14 cellular contexts compared by ENCODE assay signal in genomic region chr12:89999699-90000505, GRCh38.
DNase-seq lines count a peak whose midpoint lies in the region; ATAC-seq, FAIRE-seq and TF ChIP-seq lines count a peak whose summit lies in the region.
"Had no signal": no experiment of that assay in that cellular context is flagged by ENCODE, and none has a peak within 500 bp of the region (broad histone marks: within the 10 kb centered on the region; RNA-seq: fewer than 3 reads in every experiment).

No MANE protein-coding gene starts in this region.

- no TSS peak for BruUV-seq in K562 (replicated peaks; lab: Mats Ljungman, UMichigan)

- H3K4me3 ChIP-seq in K562, result no peak overlapping the region
- no peak overlapping the region for H3K4me3 ChIP-seq in osteoblast (ENCODE audit: insufficient read depth, low read length)
- H3K4me3 ChIP-seq in BE2C (ENCODE audit: low read depth, low read length), result no peak overlapping the region
- H3K4me3 ChIP-seq: breast epithelium, mucosa of descending colon had no signal

- H3K4me2 ChIP-seq in K562 (ENCODE audit: insufficient read depth, low read length), result no peak overlapping the region
- no peak overlapping the region for H3K4me2 ChIP-seq in osteoblast (ENCODE audit: insufficient read depth, low read length)

- no peak for FAIRE-seq in K562 (lab: Jason Lieb, UNC)

- H3K27me3 ChIP-seq in K562 (ENCODE audit: control insufficient read depth in 2 of 2, insufficient read depth in 2 of 2, low read length in 2 of 2) (no peaks in the 10 kb centered on the region; a peak in 1 of 5 replicates), osteoblast (ENCODE audit: insufficient read depth, low read length) (no peaks in the 10 kb centered on the region), BE2C (no peaks in the 10 kb centered on the region)
- H3K27me3 ChIP-seq: breast epithelium had no signal

- H3K36me3 ChIP-seq in K562 (ENCODE audit: control insufficient read depth, insufficient read depth, low read length), result no peaks in the 10 kb centered on the region
- no peaks in the 10 kb centered on the region for H3K36me3 ChIP-seq in osteoblast (ENCODE audit: insufficient read depth, low read length)
- no peaks in the 10 kb centered on the region for H3K36me3 ChIP-seq in BE2C
- H3K36me3 ChIP-seq: breast epithelium had no signal

- intact Hi-C loops in K562 (cut with micrococcal nuclease), result no loop called here

- POLR2A ChIA-PET in K562 (lab: Yijun Ruan, JAX), result interaction anchor here (0.7 kb wide), 1 partner anchor 282 kb away, joined by 3 read pairs; no protein-coding TSS in a partner anchor

- in situ Hi-C loops in K562 (cut with MboI), result no loop called here

- TF ChIP-seq EP300 in K562 (IDR thresholded peaks at IDR 0.05; ENCODE audit: low read length), result no peak

- TF ChIP-seq RAD21 in K562 (CRISPR knock-in tag; conservative IDR thresholded peaks at IDR 0.05 in 1 of 2, IDR thresholded peaks at IDR 0.05 in 1 of 2), result no peak

- no peak overlapping the region for H3K27ac ChIP-seq in K562 (ENCODE audit: extremely low read depth, low read depth, low read length)
- peak overlapping the region; percentile 31 for H3K27ac ChIP-seq in osteoblast (ENCODE audit: low read depth, low read length)
- H3K27ac ChIP-seq: breast epithelium had no signal

- H3K79me2 ChIP-seq in K562 (ENCODE audit: control insufficient read depth, insufficient read depth, low read length) (no peaks in the 10 kb centered on the region), osteoblast (ENCODE audit: insufficient read depth, low read length) (no peaks in the 10 kb centered on the region)

- no peaks in the 10 kb centered on the region for H3K9me1 ChIP-seq in K562 (ENCODE audit: control insufficient read depth, insufficient read depth, low read length)

- H2AFZ ChIP-seq in K562 (ENCODE audit: low read depth, low read length), result no peak overlapping the region
- no peak overlapping the region for H2AFZ ChIP-seq in osteoblast (ENCODE audit: low read length)

- ATAC-seq in GM18502 (IDR thresholded peaks at IDR 0.05; ENCODE audit: poor library complexity, unreplicated experiment), result peak; percentile 70
- peak; percentile 51 for ATAC-seq in HG02852 (IDR thresholded peaks at IDR 0.05; ENCODE audit: unreplicated experiment)
- no peak for ATAC-seq in K562
- ATAC-seq in GM19324 (IDR thresholded peaks at IDR 0.05; ENCODE audit: low FRiP score, unreplicated experiment), result no peak
- ATAC-seq: mucosa of descending colon had no signal

- no peak for TF ChIP-seq POLR2A in K562 (conservative IDR thresholded peaks at IDR 0.05)

- H4K20me1 ChIP-seq in K562 (replicated peaks; ENCODE audit: control insufficient read depth, insufficient read depth, low read length) (no peaks in the 10 kb centered on the region), osteoblast (ENCODE audit: insufficient read depth, low read length) (no peaks in the 10 kb centered on the region)

- no peaks in the 10 kb centered on the region for H3K4me1 ChIP-seq in K562 (replicated peaks in 1 of 2; ENCODE audit: control insufficient read depth in 2 of 2, insufficient read depth in 2 of 2, low read length in 2 of 2)
- peaks cover 18% of the 10 kb centered on the region for H3K4me1 ChIP-seq in osteoblast (ENCODE audit: insufficient read depth, low read length)
- peaks cover 3% of the 10 kb centered on the region; the same call in 1 of the 2 replicates for H3K4me1 ChIP-seq in BE2C
- H3K4me1 ChIP-seq: breast epithelium had no signal

- CTCF ChIA-PET in K562 (lab: Yijun Ruan, JAX; ENCODE audit: low intra/inter-chr PET ratio), result no interaction called here

- DNase-seq in K562 (ENCODE audit: extremely low read depth in 1 of 4, low spot score in 3 of 4) (no peak), osteoblast (ENCODE audit: insufficient read length, low spot score, missing footprints) (no peak), Ammon's horn (ENCODE audit: low spot score) (no peak), BE2C (no peak), nucleus accumbens (lab: John Stamatoyannopoulos, UW) (no peak)
- DNase-seq: activated CD4-positive, CD25-positive, alpha-beta regulatory T cell; mucosa of descending colon; NCI-H1092; NCI-H526 treated with DMSO at 0.1 percent for 48 hours; SIG-M5 had no signal

- H3K9me3 ChIP-seq in K562 (replicated peaks; ENCODE audit: control insufficient read depth, insufficient read depth, low read depth, low read length) (no peaks in the 10 kb centered on the region), osteoblast (ENCODE audit: low read depth, low read length) (no peaks in the 10 kb centered on the region), BE2C (no peaks in the 10 kb centered on the region)
- H3K9me3 ChIP-seq: breast epithelium, mucosa of descending colon had no signal

- TF ChIP-seq CTCF in K562 (IDR thresholded peaks at IDR 0.05 in 2 of 3, conservative IDR thresholded peaks at IDR 0.05 in 1 of 3; ENCODE audit: insufficient read depth in 2 of 3, low read depth in 1 of 3, low read length in 3 of 3) (no peak), osteoblast (IDR thresholded peaks at IDR 0.05; ENCODE audit: extremely low read depth, low read depth, low read length) (no peak), BE2C (IDR thresholded peaks at IDR 0.05; ENCODE audit: low read depth, low read length) (no peak)

- H3K9ac ChIP-seq in K562 (ENCODE audit: insufficient read depth in 1 of 2, low read depth in 2 of 2, low read length in 2 of 2), result no peak overlapping the region

- WGBS in K562 (ENCODE audit: insufficient coverage, low coverage, missing lambda C conversion rate), result 0% methylated on average over 2 of the region's 2 CpGs

TF ChIP-seq in K562, 482 proteins besides CTCF, POLR2A, EP300 and RAD21:
- TF ChIP-seq CCNT2 (IDR thresholded peaks at IDR 0.05; ENCODE audit: borderline replicate concordance, extremely low read depth, insufficient read length, low read depth, low read length) (no peak), MEIS2 (IDR thresholded peaks at IDR 0.05; ENCODE audit: partially characterized antibody) (peak; percentile 65)

Comparison
In these comparisons a context has a peak if more than half of its experiments do, and no peak if none do; other contexts are left out.
1. ATAC-seq: peak in GM18502 (single experiment) and HG02852 (single experiment); none in K562 (single experiment) and GM19324 (single experiment).